Comparison of ENCODE assay signal across 21 cellular contexts in genomic region chr3:69735893-69736292, GRCh38.
"Had no signal": no experiment of that assay in that cellular context is flagged by ENCODE, and none has a peak within 500 bp of the region (broad histone marks: within the 10 kb centered on the region; RNA-seq: fewer than 3 reads in every experiment).

No MANE protein-coding gene starts in this region.

- DNase-seq: cortex of kidney; effector CD4-positive, alpha-beta T cell; head of caudate nucleus; mucosa of descending colon; naive B cell; stimulated activated CD4-positive, alpha-beta T cell treated with anti-CD3 and anti-CD28 coated beads, Interleukin-12 subunit alpha, Interleukin-12 subunit beta, amount 100 ng/mL, for 4 hours; stimulated activated CD4-positive, alpha-beta T cell treated with anti-CD3 and anti-CD28 coated beads, Interleukin-1b, Interleukin-23, amount 100 ng/mL, for 48 hours; stimulated activated CD4-positive, alpha-beta T cell treated with anti-CD3 and anti-CD28 coated beads, Interleukin-4, amount 100 ng/mL, for 1 hour; stimulated activated CD8-positive, alpha-beta memory T cell treated with anti-CD3 and anti-CD28 coated beads, Interleukin-4, amount 100 ng/mL, for 48 hours; stimulated activated naive CD4-positive, alpha-beta T cell; stimulated activated naive CD8-positive, alpha-beta T cell treated with anti-CD3 and anti-CD28 coated beads, Interleukin-15, amount 100 ng/mL, for 72 hours; transverse colon had no signal

- H3K27me3 ChIP-seq: right atrium auricular region, suprapubic skin, vagina had no signal

- H3K4me3 ChIP-seq: lung, mucosa of descending colon, right atrium auricular region, smooth muscle cell, suprapubic skin, transverse colon, vagina had no signal

- H3K36me3 ChIP-seq: neutrophil, right atrium auricular region, suprapubic skin, transverse colon, vagina had no signal

- H3K9me3 ChIP-seq: mucosa of descending colon, neutrophil, right atrium auricular region, suprapubic skin, transverse colon, vagina had no signal

- H3K27ac ChIP-seq: neutrophil, parathyroid adenoma, right atrium auricular region, suprapubic skin, transverse colon, vagina had no signal

- ATAC-seq: mucosa of descending colon; natural killer cell treated with Interleukin-12 subunit alpha and Interleukin-12 subunit beta and Interleukin-15 and Interleukin-18, amount 100 ng/mL, for 72 hours; sciatic nerve; stimulated activated naive CD8-positive, alpha-beta T cell treated with anti-CD3 and anti-CD28 coated beads, Interleukin-15, amount 100 ng/mL, for 72 hours had no signal
